1 cellular context compared by ENCODE assay signal in the genomic region with DNA sequence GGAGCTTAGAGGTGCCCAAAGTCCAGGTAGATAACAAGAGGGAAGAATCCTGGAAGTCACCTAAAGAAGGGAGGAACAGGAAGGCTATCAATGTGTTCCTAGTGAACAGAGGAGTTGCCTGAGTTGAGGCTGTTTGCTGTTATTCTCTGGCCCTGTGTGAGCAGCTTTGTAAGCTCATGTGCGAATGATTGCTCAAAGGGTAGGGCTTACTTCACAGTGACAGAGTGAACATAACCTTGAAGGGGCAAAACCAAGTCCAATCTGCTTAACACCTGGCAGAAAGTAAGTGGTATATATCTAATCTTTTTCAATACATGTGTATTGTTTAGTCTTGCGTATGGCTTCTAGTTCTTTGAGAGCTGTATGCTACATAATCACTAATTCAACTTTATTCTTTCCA.
TF ChIP-seq lines count a peak whose summit lies in the region.

No MANE protein-coding gene starts in this region.

TF ChIP-seq in IMR-90, 13 proteins besides CTCF, POLR2A, EP300 and RAD21:
- TF ChIP-seq FOS (IDR thresholded peaks at IDR 0.05; ENCODE audit: low read depth, low read length) (no peak), MAFK (IDR thresholded peaks at IDR 0.05; ENCODE audit: low read depth, low read length) (no peak), CHD1 (IDR thresholded peaks at IDR 0.05; ENCODE audit: low read depth, low read length) (no peak), MAZ (IDR thresholded peaks at IDR 0.05; ENCODE audit: borderline replicate concordance, low read depth, low read length) (no peak)
